38 cellular contexts compared by ENCODE assay signal in the genomic region with DNA sequence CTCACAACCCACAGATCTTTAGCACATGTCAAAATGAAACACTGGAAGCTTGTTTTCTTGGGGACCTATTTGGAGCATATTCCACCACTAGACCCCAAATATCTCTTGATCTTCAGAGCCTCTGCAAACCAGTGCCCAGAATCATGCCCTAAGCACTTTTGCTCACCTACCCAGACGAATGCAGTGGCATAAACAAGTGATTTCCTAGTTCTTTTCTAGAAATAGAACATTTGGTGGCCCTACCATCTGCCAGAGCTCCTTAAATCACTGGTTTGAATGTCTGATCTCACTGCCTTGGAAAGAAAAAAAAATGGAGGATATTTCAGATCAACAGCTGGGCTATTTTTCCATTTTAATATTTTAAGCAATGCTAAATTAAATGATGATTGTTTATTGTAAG. TPM values are rescaled to one million over a fixed set of nuclear protein-coding genes. Genes with fewer than 3 reads are reported as not detected.
"Had no signal": no experiment of that assay in that cellular context is flagged by ENCODE, and none has a peak within 500 bp of the region (broad histone marks: within the 10 kb centered on the region; RNA-seq: fewer than 3 reads in every experiment).

No MANE protein-coding gene starts in this region.

- H3K9me3 Mint-ChIP-seq: activated B cell treated with CpG ODN at 0.5 μM for 24 hours; activated CD4-positive, alpha-beta memory T cell treated with anti-CD3 and anti-CD28 coated beads for 36 hours; activated T-helper 1 cell treated with anti-CD3 and anti-CD28 coated beads, Interleukin-12 subunit alpha, Interleukin-12 subunit beta, Interleukin-2, Interleukin-4 antibody, amounts not matched to agents 30 ng/mL and 10 ng/mL and 1 ng/mL, durations not matched to agents 14 hours and 24 hours and 36 hours; activated T-helper 2 cell treated with anti-CD3 and anti-CD28 coated beads, Interferon-gamma antibody, Interleukin-2, Interleukin-4, amounts not matched to agents 10 μg/mL and 5 μg/mL and 100 μg/mL, durations not matched to agents 14 hours and 24 hours and 36 hours; central memory CD8-positive, alpha-beta T cell; T-helper 2 cell treated with Interferon-gamma antibody and Interleukin-4, amounts not matched to agents 5 μg/mL and 100 μg/mL, for 36 hours had no signal

- H3K36me3 Mint-ChIP-seq: activated CD8-positive, alpha-beta memory T cell treated with anti-CD3 and anti-CD28 coated beads, Interleukin-2, amount 10 ng/mL, durations not matched to agents 7 days and 5 days had no signal

- H3K27me3 ChIP-seq: brain microvascular endothelial cell had no signal

- H3K27ac Mint-ChIP-seq: activated B cell treated with CpG ODN at 0.5 μM for 24 hours; activated CD4-positive, alpha-beta memory T cell treated with anti-CD3 and anti-CD28 coated beads for 36 hours; activated CD4-positive, alpha-beta T cell treated with anti-CD3 and anti-CD28 coated beads, Interleukin-2, amount 10 ng/mL, durations not matched to agents 24 days and 14 days; activated CD8-positive, alpha-beta memory T cell treated with anti-CD3 and anti-CD28 coated beads, Interleukin-2, amount 10 ng/mL, durations not matched to agents 7 days and 5 days; activated CD8-positive, alpha-beta T cell treated with anti-CD3 and anti-CD28 coated beads, Interleukin-2, amount 10 ng/mL, durations not matched to agents 7 days and 5 days; activated naive CD4-positive, alpha-beta T cell treated with anti-CD3 and anti-CD28 coated beads for 36 hours; activated naive CD4-positive, alpha-beta T cell treated with anti-CD3 and anti-CD28 coated beads, Interleukin-2, amount 50 U/mL, for 24 hours; activated naive CD8-positive, alpha-beta T cell treated with anti-CD3 and anti-CD28 coated beads for 36 hours; activated T-helper 1 cell treated with anti-CD3 and anti-CD28 coated beads, Interleukin-12 subunit alpha, Interleukin-12 subunit beta, Interleukin-2, Interleukin-4 antibody, amounts not matched to agents 30 ng/mL and 10 ng/mL and 1 ng/mL, durations not matched to agents 14 hours and 24 hours and 36 hours; activated T-helper 2 cell treated with anti-CD3 and anti-CD28 coated beads, Interferon-gamma antibody, Interleukin-2, Interleukin-4, amounts not matched to agents 10 μg/mL and 5 μg/mL and 100 μg/mL, durations not matched to agents 14 hours and 24 hours and 36 hours; T-helper 17 cell; T-helper 2 cell treated with Interferon-gamma antibody and Interleukin-4, amounts not matched to agents 5 μg/mL and 100 μg/mL, for 36 hours had no signal

- ATAC-seq: activated CD4-positive, CD25-positive, alpha-beta regulatory T cell treated with anti-CD3 and anti-CD28 coated beads, Interleukin-2, amount 50 U/mL, for 24 hours; activated CD8-positive, alpha-beta memory T cell treated with anti-CD3 and anti-CD28 coated beads, Interleukin-2, amount 10 ng/mL, durations not matched to agents 7 days and 5 days; activated CD8-positive, alpha-beta T cell treated with anti-CD3 and anti-CD28 coated beads, Interleukin-2, amount 10 ng/mL, durations not matched to agents 7 days and 5 days; gastroesophageal sphincter; heart right ventricle; T-helper 17 cell had no signal

- H3K4me3 ChIP-seq: ascending aorta, esophagus squamous epithelium, gastroesophageal sphincter, heart right ventricle had no signal

- H3K4me3 Mint-ChIP-seq: activated B cell treated with CpG ODN at 0.5 μM for 24 hours; activated CD4-positive, alpha-beta memory T cell treated with anti-CD3 and anti-CD28 coated beads for 36 hours; activated CD4-positive, alpha-beta T cell treated with anti-CD3 and anti-CD28 coated beads, Interleukin-2, amount 10 ng/mL, durations not matched to agents 24 days and 14 days; activated CD8-positive, alpha-beta memory T cell treated with anti-CD3 and anti-CD28 coated beads, Interleukin-2, amount 10 ng/mL, durations not matched to agents 7 days and 5 days; activated CD8-positive, alpha-beta T cell treated with anti-CD3 and anti-CD28 coated beads, Interleukin-2, amount 10 ng/mL, durations not matched to agents 7 days and 5 days; activated naive CD4-positive, alpha-beta T cell treated with anti-CD3 and anti-CD28 coated beads for 36 hours; activated naive CD4-positive, alpha-beta T cell treated with anti-CD3 and anti-CD28 coated beads, Interleukin-2, amount 50 U/mL, for 24 hours; activated naive CD8-positive, alpha-beta T cell treated with anti-CD3 and anti-CD28 coated beads for 36 hours; activated T-helper 1 cell treated with anti-CD3 and anti-CD28 coated beads, Interleukin-12 subunit alpha, Interleukin-12 subunit beta, Interleukin-2, Interleukin-4 antibody, amounts not matched to agents 30 ng/mL and 10 ng/mL and 1 ng/mL, durations not matched to agents 14 hours and 24 hours and 36 hours; central memory CD8-positive, alpha-beta T cell; T-helper 17 cell; T-helper 2 cell treated with Interferon-gamma antibody and Interleukin-4, amounts not matched to agents 5 μg/mL and 100 μg/mL, for 36 hours had no signal

- H3K9me3 ChIP-seq: ascending aorta, esophagus squamous epithelium, gastroesophageal sphincter, heart right ventricle had no signal

- H3K36me3 ChIP-seq: ascending aorta, brain microvascular endothelial cell, esophagus squamous epithelium, gastroesophageal sphincter, heart right ventricle, WERI-Rb-1 had no signal

- H3K4me1 Mint-ChIP-seq: activated B cell treated with CpG ODN at 0.5 μM for 24 hours; activated CD8-positive, alpha-beta memory T cell treated with anti-CD3 and anti-CD28 coated beads, Interleukin-2, amount 10 ng/mL, durations not matched to agents 7 days and 5 days; activated naive CD4-positive, alpha-beta T cell treated with anti-CD3 and anti-CD28 coated beads, Interleukin-2, amount 50 U/mL, for 24 hours; central memory CD8-positive, alpha-beta T cell; T-helper 17 cell had no signal

- H3K27ac ChIP-seq: ascending aorta, brain microvascular endothelial cell, epithelial cell of prostate, esophagus squamous epithelium, gastroesophageal sphincter, heart right ventricle, WERI-Rb-1 had no signal

- DNase-seq: activated B cell treated with CpG ODN at 0.5 μM for 24 hours; activated CD4-positive, alpha-beta memory T cell treated with anti-CD3 and anti-CD28 coated beads for 36 hours; activated CD4-positive, alpha-beta T cell treated with anti-CD3 and anti-CD28 coated beads, Interleukin-2, amount 10 ng/mL, durations not matched to agents 24 days and 14 days; activated CD8-positive, alpha-beta memory T cell treated with anti-CD3 and anti-CD28 coated beads, Interleukin-2, amount 10 ng/mL, durations not matched to agents 7 days and 5 days; activated CD8-positive, alpha-beta memory T cell treated with anti-CD3 and anti-CD28 coated beads, Interleukin-2, amount 50 U/mL, for 4 hours; activated CD8-positive, alpha-beta T cell treated with anti-CD3 and anti-CD28 coated beads, Interleukin-2, amount 10 ng/mL, durations not matched to agents 7 days and 5 days; activated effector memory CD4-positive, alpha-beta T cell treated with anti-CD3 and anti-CD28 coated beads, Interleukin-2, amount 50 U/mL, for 16 hours; activated naive CD4-positive, alpha-beta T cell treated with anti-CD3 and anti-CD28 coated beads for 36 hours; activated naive CD8-positive, alpha-beta T cell treated with anti-CD3 and anti-CD28 coated beads for 36 hours; activated T-cell treated with anti-CD3 and anti-CD28 coated beads, Interleukin-2, amount 50 U/mL, for 1 hour; activated T-cell treated with anti-CD3 and anti-CD28 coated beads, Interleukin-2, amount 50 U/mL, for 48 hours; brain microvascular endothelial cell; effector CD8-positive, alpha-beta T cell; esophagus squamous epithelium; foreskin melanocyte; heart right ventricle; T-helper 1 cell; T-helper 17 cell; T1000; WERI-Rb-1 had no signal

RNA-seq across cellular contexts. Expression of gene ZIC4, which starts 5.3 kb away (rescaled TPM):
- total RNA-seq: activated B cell treated with CpG ODN at 0.5 μM for 24 hours; activated CD4-positive, alpha-beta memory T cell treated with anti-CD3 and anti-CD28 coated beads for 36 hours; activated CD4-positive, alpha-beta T cell treated with anti-CD3 and anti-CD28 coated beads, Interleukin-2, amount 10 ng/mL, durations not matched to agents 24 days and 14 days; activated CD8-positive, alpha-beta memory T cell treated with anti-CD3 and anti-CD28 coated beads for 36 hours; activated CD8-positive, alpha-beta memory T cell treated with anti-CD3 and anti-CD28 coated beads, Interleukin-2, amount 10 ng/mL, durations not matched to agents 7 days and 5 days; activated CD8-positive, alpha-beta T cell treated with anti-CD3 and anti-CD28 coated beads, Interleukin-2, amount 10 ng/mL, durations not matched to agents 7 days and 5 days; activated naive CD4-positive, alpha-beta T cell treated with anti-CD3 and anti-CD28 coated beads for 36 hours; activated naive CD8-positive, alpha-beta T cell treated with anti-CD3 and anti-CD28 coated beads for 36 hours; activated T-helper 1 cell treated with anti-CD3 and anti-CD28 coated beads, Interleukin-12 subunit alpha, Interleukin-12 subunit beta, Interleukin-2, Interleukin-4 antibody, amounts not matched to agents 30 ng/mL and 10 ng/mL and 1 ng/mL, durations not matched to agents 14 hours and 24 hours and 36 hours; activated T-helper 2 cell treated with anti-CD3 and anti-CD28 coated beads, Interferon-gamma antibody, Interleukin-2, Interleukin-4, amounts not matched to agents 10 μg/mL and 5 μg/mL and 100 μg/mL, durations not matched to agents 14 hours and 24 hours and 36 hours; ascending aorta; bronchial epithelial cell; cardiac septum; dermis microvascular lymphatic vessel endothelial cell; endothelial cell of umbilical vein; esophagus squamous epithelium; fibroblast of lung; fibroblast of villous mesenchyme; glomerular endothelial cell; heart right ventricle; T-helper 17 cell had no signal
- polyA plus RNA-seq: endothelial cell of umbilical vein, esophagus, fibroblast of lung, heart right ventricle had no signal

RNA-seq across cellular contexts. Expression of gene ZIC1, which starts 8.2 kb away (rescaled TPM):
- total RNA-seq: activated B cell treated with CpG ODN at 0.5 μM for 24 hours; activated CD4-positive, alpha-beta memory T cell treated with anti-CD3 and anti-CD28 coated beads for 36 hours; activated CD4-positive, alpha-beta T cell treated with anti-CD3 and anti-CD28 coated beads, Interleukin-2, amount 10 ng/mL, durations not matched to agents 24 days and 14 days; activated CD8-positive, alpha-beta memory T cell treated with anti-CD3 and anti-CD28 coated beads for 36 hours; activated CD8-positive, alpha-beta memory T cell treated with anti-CD3 and anti-CD28 coated beads, Interleukin-2, amount 10 ng/mL, durations not matched to agents 7 days and 5 days; activated CD8-positive, alpha-beta T cell treated with anti-CD3 and anti-CD28 coated beads, Interleukin-2, amount 10 ng/mL, durations not matched to agents 7 days and 5 days; activated naive CD4-positive, alpha-beta T cell treated with anti-CD3 and anti-CD28 coated beads for 36 hours; activated naive CD8-positive, alpha-beta T cell treated with anti-CD3 and anti-CD28 coated beads for 36 hours; activated T-helper 1 cell treated with anti-CD3 and anti-CD28 coated beads, Interleukin-12 subunit alpha, Interleukin-12 subunit beta, Interleukin-2, Interleukin-4 antibody, amounts not matched to agents 30 ng/mL and 10 ng/mL and 1 ng/mL, durations not matched to agents 14 hours and 24 hours and 36 hours; activated T-helper 2 cell treated with anti-CD3 and anti-CD28 coated beads, Interferon-gamma antibody, Interleukin-2, Interleukin-4, amounts not matched to agents 10 μg/mL and 5 μg/mL and 100 μg/mL, durations not matched to agents 14 hours and 24 hours and 36 hours; bronchial epithelial cell; cardiac septum; dermis microvascular lymphatic vessel endothelial cell; endothelial cell of umbilical vein; esophagus squamous epithelium; fibroblast of lung; fibroblast of villous mesenchyme; heart right ventricle; T-helper 17 cell had no signal
- polyA plus RNA-seq: endothelial cell of umbilical vein, esophagus, heart right ventricle had no signal
